Comparison of ENCODE assay signal across 2 cellular contexts in the genomic region with DNA sequence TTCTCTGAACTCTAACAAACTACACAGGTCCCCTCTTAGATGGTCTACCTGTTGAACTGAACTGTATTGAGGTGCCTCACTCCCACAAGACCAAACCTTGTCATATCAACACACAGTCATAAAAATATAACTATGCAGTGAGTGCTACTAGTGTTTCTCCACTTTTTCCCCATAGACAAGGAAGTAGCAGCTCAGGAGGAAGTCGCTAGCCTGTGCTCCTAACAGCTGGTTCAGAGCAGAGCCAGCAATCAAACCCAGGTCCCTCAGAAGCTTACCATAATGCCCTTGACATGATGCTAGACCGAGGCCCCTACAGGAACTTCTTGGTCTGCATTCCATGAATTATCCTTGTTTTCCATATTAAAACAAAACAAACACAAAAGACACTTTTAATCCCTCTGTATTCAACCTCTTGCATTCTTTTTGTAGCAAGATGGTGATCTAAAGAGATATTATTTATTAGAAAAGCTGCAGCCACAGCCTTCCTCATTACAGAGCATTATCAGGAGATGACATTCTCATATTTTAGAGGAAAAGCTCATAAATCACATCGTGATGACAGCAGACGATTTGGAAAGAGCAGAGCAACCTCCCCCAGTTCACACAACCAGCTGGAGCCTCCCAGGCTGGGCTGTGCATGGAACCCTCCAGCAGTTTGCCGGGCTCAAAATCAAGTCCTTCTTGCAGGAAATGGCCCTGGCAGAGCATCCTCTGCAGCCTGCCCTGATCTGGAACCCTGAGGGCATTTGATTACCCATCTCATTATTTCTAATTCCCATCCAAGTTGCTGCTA.
TF ChIP-seq lines count a peak whose summit lies in the region.

No MANE protein-coding gene starts in this region.

TF ChIP-seq in HEK293T, 16 proteins besides CTCF, POLR2A, EP300 and RAD21:
- TF ChIP-seq L3MBTL2 (conservative IDR thresholded peaks at IDR 0.05), result no peak
- no peak for TF ChIP-seq ELF4 (IDR thresholded peaks at IDR 0.05)
- no peak for TF ChIP-seq BHLHE40 (IDR thresholded peaks at IDR 0.05; ENCODE audit: borderline replicate concordance)
- TF ChIP-seq, protein P1, sequence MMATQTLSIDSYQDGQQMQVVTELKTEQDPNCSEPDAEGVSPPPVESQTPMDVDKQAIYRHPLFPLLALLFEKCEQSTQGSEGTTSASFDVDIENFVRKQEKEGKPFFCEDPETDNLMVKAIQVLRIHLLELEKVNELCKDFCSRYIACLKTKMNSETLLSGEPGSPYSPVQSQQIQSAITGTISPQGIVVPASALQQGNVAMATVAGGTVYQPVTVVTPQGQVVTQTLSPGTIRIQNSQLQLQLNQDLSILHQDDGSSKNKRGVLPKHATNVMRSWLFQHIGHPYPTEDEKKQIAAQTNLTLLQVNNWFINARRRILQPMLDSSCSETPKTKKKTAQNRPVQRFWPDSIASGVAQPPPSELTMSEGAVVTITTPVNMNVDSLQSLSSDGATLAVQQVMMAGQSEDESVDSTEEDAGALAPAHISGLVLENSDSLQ (IDR thresholded peaks at IDR 0.05), result peak; percentile 78
- no peak for TF ChIP-seq FOXA1 (IDR thresholded peaks at IDR 0.05)

TF ChIP-seq in SK-N-SH, 30 proteins besides CTCF, POLR2A, EP300 and RAD21:
- TF ChIP-seq NRF1 (IDR thresholded peaks at IDR 0.05; ENCODE audit: low read depth, low read length) (no peak), MEF2A (IDR thresholded peaks at IDR 0.05; ENCODE audit: borderline replicate concordance, low read depth) (no peak), RFX5 (IDR thresholded peaks at IDR 0.05; ENCODE audit: low read length) (no peak), RCOR1 (IDR thresholded peaks at IDR 0.05; ENCODE audit: low read length) (0 out of 2 replicates have a peak, but pooled peaks have one; percentile 8), TEAD4 (IDR thresholded peaks at IDR 0.05; ENCODE audit: borderline replicate concordance, insufficient read depth) (no peak)
- TF ChIP-seq, protein P2, sequence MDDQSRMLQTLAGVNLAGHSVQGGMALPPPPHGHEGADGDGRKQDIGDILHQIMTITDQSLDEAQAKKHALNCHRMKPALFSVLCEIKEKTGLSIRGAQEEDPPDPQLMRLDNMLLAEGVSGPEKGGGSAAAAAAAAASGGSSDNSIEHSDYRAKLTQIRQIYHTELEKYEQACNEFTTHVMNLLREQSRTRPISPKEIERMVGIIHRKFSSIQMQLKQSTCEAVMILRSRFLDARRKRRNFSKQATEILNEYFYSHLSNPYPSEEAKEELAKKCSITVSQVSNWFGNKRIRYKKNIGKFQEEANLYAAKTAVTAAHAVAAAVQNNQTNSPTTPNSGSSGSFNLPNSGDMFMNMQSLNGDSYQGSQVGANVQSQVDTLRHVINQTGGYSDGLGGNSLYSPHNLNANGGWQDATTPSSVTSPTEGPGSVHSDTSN (IDR thresholded peaks at IDR 0.05), result 0 out of 2 replicates have a peak, but pooled peaks have one; percentile 5
